Comparison of ENCODE assay signal across 8 cellular contexts in the genomic region with DNA sequence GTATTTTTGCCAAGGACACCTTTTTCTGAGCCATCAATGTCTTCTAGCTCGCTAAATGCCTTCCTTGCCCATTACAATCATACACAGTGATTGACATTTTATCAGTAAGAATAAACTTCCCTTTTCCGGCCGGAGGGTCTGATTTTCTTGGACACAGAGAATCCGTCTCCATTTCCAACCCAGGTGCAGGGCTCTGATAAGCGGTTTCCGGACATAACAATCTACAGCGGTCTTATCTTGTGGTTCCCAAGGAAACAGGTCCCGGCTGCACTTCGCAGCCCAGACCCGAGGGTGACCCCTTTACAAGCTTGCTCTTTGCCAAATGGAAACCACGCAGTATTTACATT. TPM values are rescaled to one million over a fixed set of nuclear protein-coding genes. Genes with fewer than 3 reads are reported as not detected.
DNase-seq lines count a peak whose midpoint lies in the region; ATAC-seq and TF ChIP-seq lines count a peak whose summit lies in the region.

No MANE protein-coding gene starts in this region.

- WGBS in mesodermal cell (ENCODE audit: insufficient coverage in 2 of 2), 2 experiments: 10 to 11% methylated on average over 11 of the region's 11 CpGs

- peak overlapping the region; percentile 91 to 99 (median 97) for H3K4me3 Mint-ChIP-seq in CD8-positive, alpha-beta memory T cell
- peak overlapping the region; percentile 98 for H3K4me3 Mint-ChIP-seq in GM23338

- no peaks in the 10 kb centered on the region for H3K9me3 ChIP-seq in CD8-positive, alpha-beta memory T cell (ENCODE audit: low read length)
- H3K9me3 ChIP-seq in Panc1 (ENCODE audit: control insufficient read depth, insufficient read depth, low read depth, low read length) (no peaks in the 10 kb centered on the region), mesodermal cell (ENCODE audit: control insufficient read depth, low read length) (no peaks in the 10 kb centered on the region)

- no peaks in the 10 kb centered on the region for H3K9me3 Mint-ChIP-seq in CD8-positive, alpha-beta memory T cell
- no peaks in the 10 kb centered on the region for H3K9me3 Mint-ChIP-seq in GM23338

- no peaks in the 10 kb centered on the region for H3K9me2 ChIP-seq in GM23338 (ENCODE audit: insufficient read depth)

- H4K20me1 ChIP-seq in GM23338 (replicated peaks; ENCODE audit: insufficient read depth): peaks cover 9% of the 10 kb centered on the region; the same call in 1 of the 2 replicates

- BruUV-seq in Panc1 (replicated peaks; lab: Mats Ljungman, UMichigan): no TSS peak

- H3K27ac ChIP-seq in CD8-positive, alpha-beta memory T cell (ENCODE audit: low read depth, low read length): peak overlapping the region; percentile 92
- peak overlapping the region; percentile 30 for H3K27ac ChIP-seq in GM23338 (ENCODE audit: low read depth)
- peak overlapping the region; percentile 96 for H3K27ac ChIP-seq in Panc1 (ENCODE audit: low read length)
- peak overlapping the region; percentile 48 to 99 (median 94) for H3K27ac ChIP-seq in dorsolateral prefrontal cortex
- H3K27ac ChIP-seq in mesodermal cell (ENCODE audit: low read depth, low read length, severe bottlenecking): peak overlapping the region; percentile 98

- H3K36me3 ChIP-seq in CD8-positive, alpha-beta memory T cell (ENCODE audit: insufficient read depth, low read length): no peaks in the 10 kb centered on the region
- H3K36me3 ChIP-seq in GM23338 (ENCODE audit: insufficient read depth) (no peaks in the 10 kb centered on the region), Panc1 (ENCODE audit: control insufficient read depth, insufficient read depth, low read length) (peaks cover 5% of the 10 kb centered on the region; the same call in 1 of the 2 replicates), mesodermal cell (ENCODE audit: control insufficient read depth, insufficient read depth, low read length) (peaks cover 7% of the 10 kb centered on the region)

- peaks cover 14% of the 10 kb centered on the region for H3K79me2 ChIP-seq in GM23338 (replicated peaks; ENCODE audit: insufficient read depth)

- intact Hi-C loops in Panc1 (cut with micrococcal nuclease; ENCODE audit: unreplicated experiment): loop anchor here (2.0 to 10.0 kb wide), 2 partner anchors 175 to 213 kb away; no protein-coding TSS in a partner anchor
- intact Hi-C loops in dorsolateral prefrontal cortex (cut with DNase I): loop anchor here in 1 of 2 donors (10.0 kb wide), 1 partner anchor 235 kb away; a partner anchor contains a TSS

- in situ Hi-C loops in Panc1 (cut with HindIII; ENCODE audit: low pct_unique_long_range_greater_than_20kb, low sequenced_read_pairs): no loop called here

- H3F3A ChIP-seq in GM23338 (replicated peaks; ENCODE audit: low read depth): 0 out of 2 replicates have a peak, but pooled peaks cover 10% of the 10 kb centered on the region

- no peak for TF ChIP-seq CTCF in GM23338 (conservative IDR thresholded peaks at IDR 0.05; ENCODE audit: low read depth in 2 of 2)
- TF ChIP-seq CTCF in Panc1 (IDR thresholded peaks at IDR 0.05): no peak
- no peak for TF ChIP-seq CTCF in dorsolateral prefrontal cortex (IDR thresholded peaks at IDR 0.05 in 54 of 56, conservative IDR thresholded peaks at IDR 0.05 in 2 of 56; ENCODE audit: low read depth in 1 of 56, partially characterized antibody in 56 of 56)

- H3K4me1 Mint-ChIP-seq in CD8-positive, alpha-beta memory T cell: peaks cover 32 to 45% (median 33%) of the 10 kb centered on the region in 3 donors
- peaks cover 6% of the 10 kb centered on the region; the same call in 2 of the 3 replicates for H3K4me1 Mint-ChIP-seq in GM23338

- DNase-seq in CD8-positive, alpha-beta memory T cell: peak in 1 of 5 donors; percentile 9
- DNase-seq in GM23338 (ENCODE audit: low spot score) (peak; percentile 65), Panc1 (ENCODE audit: low read depth, low spot score) (no peak), dorsolateral prefrontal cortex (peak in 1 of 10 donors; percentile 18)
- no peak for DNase-seq in activated CD4-positive, alpha-beta T cell treated with anti-CD3 and anti-CD28 coated beads for 48 hours

- peak overlapping the region; percentile 88 to 100 (median 99) for H3K27ac Mint-ChIP-seq in CD8-positive, alpha-beta memory T cell
- H3K27ac Mint-ChIP-seq in GM23338: peak overlapping the region; percentile 97

- 0 out of 2 replicates have a peak overlapping the region, but pooled peaks have one; percentile 0 for H2AFZ ChIP-seq in GM23338

- peaks cover 0 to 12% (median 2%) of the 10 kb centered on the region in 3 donors for H3K36me3 Mint-ChIP-seq in CD8-positive, alpha-beta memory T cell
- peaks cover 5% of the 10 kb centered on the region; the same call in 2 of the 3 replicates for H3K36me3 Mint-ChIP-seq in GM23338 (ENCODE audit: low read depth)

- no peaks in the 10 kb centered on the region for H3K27me3 ChIP-seq in CD8-positive, alpha-beta memory T cell (ENCODE audit: insufficient read depth, low read length, poor library complexity, severe bottlenecking)
- H3K27me3 ChIP-seq in GM23338 (ENCODE audit: insufficient read depth) (no peaks in the 10 kb centered on the region), Panc1 (ENCODE audit: control insufficient read depth, insufficient read depth, low read length) (no peaks in the 10 kb centered on the region), dorsolateral prefrontal cortex (no peaks in the 10 kb centered on the region)

- peak overlapping the region; percentile 83 for H3K4me3 ChIP-seq in CD8-positive, alpha-beta memory T cell (ENCODE audit: low read length)
- H3K4me3 ChIP-seq in GM23338 (peak overlapping the region; percentile 68), Panc1 (ENCODE audit: low read depth in 2 of 2, low read length in 2 of 2) (peak overlapping the region; percentile 76 to 95), dorsolateral prefrontal cortex (peak overlapping the region; percentile 45 to 99 (median 82)), mesodermal cell (ENCODE audit: extremely low read depth, insufficient read depth, low read length, poor library complexity, severe bottlenecking) (peak overlapping the region; percentile 99)

- peaks cover 12% of the 10 kb centered on the region for H3K4me1 ChIP-seq in CD8-positive, alpha-beta memory T cell (ENCODE audit: insufficient read depth, low read length)
- peaks cover 8% of the 10 kb centered on the region for H3K4me1 ChIP-seq in GM23338 (ENCODE audit: insufficient read depth)
- H3K4me1 ChIP-seq in Panc1 (ENCODE audit: control insufficient read depth, insufficient read depth, low read length): peaks cover 5% of the 10 kb centered on the region; the same call in 1 of the 2 replicates
- peaks cover 4% of the 10 kb centered on the region for H3K4me1 ChIP-seq in mesodermal cell (ENCODE audit: control insufficient read depth, insufficient read depth, low read length, poor library complexity, severe bottlenecking)

- POLR2A ChIA-PET in CD8-positive, alpha-beta memory T cell (lab: Charles Lee): interaction anchor here (0.8 to 2.3 kb wide), 10 partner anchors 49 to 236 kb away, joined by 3 to 16 read pairs (median 6); a partner anchor contains a TSS
- POLR2A ChIA-PET in Panc1 (lab: Charles Lee): interaction anchor here (0.6 to 1.0 kb wide), 2 partner anchors 86 to 549 kb away, joined by 4 to 10 read pairs; no protein-coding TSS in a partner anchor

- H3K27me3 Mint-ChIP-seq in CD8-positive, alpha-beta memory T cell: peaks cover 0 to 4% of the 10 kb centered on the region in 2 donors
- peaks cover 8% of the 10 kb centered on the region for H3K27me3 Mint-ChIP-seq in GM23338 (ENCODE audit: insufficient read depth, low read depth, poor library complexity)

- ATAC-seq in GM23338 (peak; percentile 28), Panc1 (peak; percentile 2; the same call in 1 of the 2 replicates), HG02840 (IDR thresholded peaks at IDR 0.05; ENCODE audit: low FRiP score, unreplicated experiment) (no peak), HG02970 (IDR thresholded peaks at IDR 0.05; ENCODE audit: low FRiP score, unreplicated experiment) (no peak)

- H3K4me2 ChIP-seq in GM23338: peak overlapping the region; percentile 93

- CTCF ChIA-PET in CD8-positive, alpha-beta memory T cell (lab: Charles Lee): interaction anchor here (0.7 to 5.1 kb wide), 23 partner anchors 11 to 535 kb away, joined by 3 to 74 read pairs (median 4); a partner anchor contains a TSS
- CTCF ChIA-PET in Panc1 (lab: Charles Lee): interaction anchor here (0.6 to 1.4 kb wide), 6 partner anchors 9 to 179 kb away, joined by 3 to 5 read pairs (median 4); no protein-coding TSS in a partner anchor

TF ChIP-seq in GM23338, 12 proteins besides CTCF, POLR2A, EP300 and RAD21 (continues in another document):
- TF ChIP-seq ZNF114 (CRISPR knock-in tag; IDR thresholded peaks at IDR 0.05) (no peak), ZNF331 (CRISPR knock-in tag; IDR thresholded peaks at IDR 0.05; ENCODE audit: low read depth) (no peak), EZH2 (IDR thresholded peaks at IDR 0.05; ENCODE audit: low read depth, unreplicated experiment) (no peak)

RNA-seq across cellular contexts. Expression of a gene that starts 5.1 kb away (rescaled TPM):
- 1 to 10 TPM; 3.8 to 4.1 TPM for total RNA-seq in CD8-positive, alpha-beta memory T cell
- 3.1 TPM for polyA plus RNA-seq in CD8-positive, alpha-beta memory T cell
- total RNA-seq in GM23338 (2014; rRNA removed; shearing (Covaris generic)): 4.1 and 4.5 TPM in 2 replicates
- polyA plus RNA-seq in GM23338 (2016; fragmentation: Nextera tagmentation; extraction: Ambion mirVana): 3.3 and 3.7 TPM in 2 replicates
- total RNA-seq in Panc1 (2021; ENCODE audit: unreplicated experiment) (4.5 TPM), dorsolateral prefrontal cortex (1 to 10 TPM; 3.0 to 8.8 (median 4.8) TPM)
- polyA plus RNA-seq in Panc1 (2012; ENCODE audit: insufficient read length): 2.7 TPM
- 9.7 TPM for polyA plus RNA-seq in mesodermal cell (2013, experiment 1 of 2)
- 8.4 TPM for polyA plus RNA-seq in mesodermal cell (2013, experiment 2 of 2)

RNA-seq across cellular contexts. Expression of a gene that starts 27.5 kb away (rescaled TPM):
- total RNA-seq in CD8-positive, alpha-beta memory T cell: 1 to 10 TPM; 1.1 to 1.3 TPM
- polyA plus RNA-seq in CD8-positive, alpha-beta memory T cell: not detected
- 0.70 and 2.4 TPM in 2 replicates for total RNA-seq in GM23338 (2014; rRNA removed; shearing (Covaris generic))
- polyA plus RNA-seq in GM23338 (2016; fragmentation: Nextera tagmentation; extraction: Ambion mirVana): 1.3 and 2.4 TPM in 2 replicates
- total RNA-seq in Panc1 (2021; ENCODE audit: unreplicated experiment): 4.0 TPM
- 5.4 TPM for polyA plus RNA-seq in Panc1 (2012; ENCODE audit: insufficient read length)
- total RNA-seq in dorsolateral prefrontal cortex: 1 to 10 TPM in 60 of 120 experiments, under 1 TPM in 54, not detected in 6; 0.23 to 3.4 (median 1.1) TPM
- 3.5 TPM for polyA plus RNA-seq in mesodermal cell (2013, experiment 1 of 2)
- polyA plus RNA-seq in mesodermal cell (2013, experiment 2 of 2): 2.6 TPM

RNA-seq across cellular contexts. Expression of a gene that starts 49.2 kb away (rescaled TPM):
- 1 to 10 TPM; 4.4 TPM for total RNA-seq in CD8-positive, alpha-beta memory T cell
- 3.2 TPM for polyA plus RNA-seq in CD8-positive, alpha-beta memory T cell
- 7.6 and 10.8 TPM in 2 replicates for total RNA-seq in GM23338 (2014; rRNA removed; shearing (Covaris generic))
- polyA plus RNA-seq in GM23338 (2016; fragmentation: Nextera tagmentation; extraction: Ambion mirVana): 4.8 and 6.4 TPM in 2 replicates
- total RNA-seq in Panc1 (2021; ENCODE audit: unreplicated experiment) (4.9 TPM), dorsolateral prefrontal cortex (1 to 10 TPM; 1.8 to 9.1 (median 4.6) TPM)
- 2.7 TPM for polyA plus RNA-seq in Panc1 (2012; ENCODE audit: insufficient read length)
- polyA plus RNA-seq in mesodermal cell (2013, experiment 1 of 2): 3.6 TPM
- polyA plus RNA-seq in mesodermal cell (2013, experiment 2 of 2): 2.9 TPM

Comparison
In these comparisons a context has a peak if more than half of its experiments do, and no peak if none do; other contexts are left out.
1. H3K27ac ChIP-seq: peak in every context shown above with its lines; median percentile 98 in mesodermal cell; 96 in Panc1; 94 in dorsolateral prefrontal cortex; 92 in CD8-positive, alpha-beta memory T cell; 30 in GM23338.
2. ATAC-seq: peak in GM23338 (single experiment) and Panc1 (single experiment); none in HG02840 (single experiment) and HG02970 (single experiment).
3. Peak in every context shown above with its lines, with median percentiles within 50 percentile points of each other: H3K4me3 ChIP-seq.